In the genomic region with DNA sequence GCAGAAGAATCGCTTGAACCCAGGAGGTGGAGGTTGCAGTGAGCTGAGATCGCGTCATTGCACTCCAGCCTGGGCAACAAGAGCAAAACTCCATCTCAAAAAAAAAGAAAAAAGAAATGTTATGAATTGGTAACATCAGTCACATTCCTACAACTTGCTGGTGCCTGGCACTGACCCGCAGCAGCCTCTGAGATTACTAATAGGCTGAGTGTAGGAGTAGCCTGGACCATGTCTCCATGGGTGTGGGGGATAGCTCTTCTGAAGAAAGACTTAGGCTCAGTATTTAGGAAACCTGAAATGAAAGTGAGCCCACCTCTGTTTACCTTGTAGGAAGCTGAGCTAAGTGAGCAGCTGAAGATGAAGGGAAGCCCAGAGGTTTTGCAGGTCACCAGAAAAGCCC, we compare ENCODE assay signal across 17 cellular contexts.
"Had no signal": no experiment of that assay in that cellular context is flagged by ENCODE, and none has a peak within 500 bp of the region (broad histone marks: within the 10 kb centered on the region; RNA-seq: fewer than 3 reads in every experiment).

No MANE protein-coding gene starts in this region.

- H3K9me3 Mint-ChIP-seq: activated B cell treated with CpG ODN at 0.5 μM for 24 hours had no signal

- H3K4me3 ChIP-seq: cardiac muscle cell, thyroid gland had no signal

- H3K4me1 Mint-ChIP-seq: activated B cell treated with CpG ODN at 0.5 μM for 24 hours had no signal

- ATAC-seq: effector memory CD8-positive, alpha-beta T cell; naive thymus-derived CD4-positive, alpha-beta T cell; T-cell had no signal

- H3K36me3 ChIP-seq: cardiac muscle cell, neutrophil, thyroid gland had no signal

- DNase-seq: activated B cell treated with CpG ODN at 0.5 μM for 24 hours; activated CD4-positive, alpha-beta memory T cell treated with anti-CD3 and anti-CD28 coated beads for 36 hours; activated CD4-positive, alpha-beta T cell treated with anti-CD3 and anti-CD28 coated beads for 4 hours; amniotic stem cell; effector memory CD8-positive, alpha-beta T cell; foreskin melanocyte; glutamatergic neuron; kidney; mesenchymal stem cell; naive thymus-derived CD4-positive, alpha-beta T cell; stimulated activated CD8-positive, alpha-beta memory T cell treated with anti-CD3 and anti-CD28 coated beads, Interleukin-4, amount 100 ng/mL, for 48 hours; stimulated activated naive CD4-positive, alpha-beta T cell; T-cell; thyroid gland had no signal

- H3K27ac Mint-ChIP-seq: activated B cell treated with CpG ODN at 0.5 μM for 24 hours; activated CD4-positive, alpha-beta memory T cell treated with anti-CD3 and anti-CD28 coated beads for 36 hours; activated naive CD8-positive, alpha-beta T cell; effector memory CD8-positive, alpha-beta T cell; T-cell had no signal

- H3K4me3 Mint-ChIP-seq: activated B cell treated with CpG ODN at 0.5 μM for 24 hours; activated CD4-positive, alpha-beta memory T cell treated with anti-CD3 and anti-CD28 coated beads for 36 hours; activated naive CD8-positive, alpha-beta T cell; effector memory CD8-positive, alpha-beta T cell; naive thymus-derived CD4-positive, alpha-beta T cell; T-cell had no signal

- H3K9me3 ChIP-seq: neutrophil, thyroid gland had no signal

- H3K27me3 ChIP-seq: cardiac muscle cell, neutrophil, thyroid gland had no signal

- H3K4me1 ChIP-seq: thyroid gland had no signal

- H3K27ac ChIP-seq: cardiac muscle cell, neutrophil, thyroid gland had no signal

- H3K36me3 Mint-ChIP-seq: activated CD4-positive, alpha-beta memory T cell treated with anti-CD3 and anti-CD28 coated beads for 36 hours; T-cell had no signal

- H3K27me3 Mint-ChIP-seq: activated B cell treated with CpG ODN at 0.5 μM for 24 hours; activated CD4-positive, alpha-beta memory T cell treated with anti-CD3 and anti-CD28 coated beads for 36 hours; activated naive CD8-positive, alpha-beta T cell had no signal
